In the genomic region with DNA sequence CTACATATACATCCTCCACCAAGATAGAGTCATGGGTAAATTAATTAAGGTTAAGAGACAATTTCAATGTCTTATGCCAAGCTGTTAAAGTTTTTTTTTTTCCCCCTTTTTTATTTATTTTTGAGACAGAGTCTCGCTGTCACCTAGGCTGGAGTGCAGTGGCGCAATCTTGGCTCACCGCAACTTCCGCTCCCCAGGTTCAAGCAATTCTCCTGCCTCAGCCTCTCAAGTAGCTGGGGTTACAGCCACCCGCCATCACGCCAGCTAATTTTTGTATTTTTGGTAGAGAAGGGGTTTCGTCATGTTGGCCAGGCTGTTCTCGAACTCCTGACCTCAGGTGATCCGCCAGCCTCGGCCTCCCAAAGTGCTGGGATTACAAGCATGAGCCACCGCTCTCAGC, we compare ENCODE assay signal across 8 cellular contexts. TPM values are rescaled to one million over a fixed set of nuclear protein-coding genes. Genes with fewer than 3 reads are reported as not detected.
DNase-seq lines count a peak whose midpoint lies in the region; ATAC-seq and TF ChIP-seq lines count a peak whose summit lies in the region.
"Not testable (repeated sequence)": the region's sequence is repeated elsewhere in the genome, so short reads cannot be mapped to it uniquely, and the experiment has no call there.

No MANE protein-coding gene starts in this region.

- not testable (repeated sequence) for H3K23ac ChIP-seq in trophoblast cell (ENCODE audit: low read length)

- H3F3A ChIP-seq in PC-3 (ENCODE audit: low read length, unreplicated experiment): not testable (repeated sequence)

- not testable (repeated sequence) for H3K27me3 Mint-ChIP-seq in Calu3 (ENCODE audit: unreplicated experiment); WTC11 (ENCODE audit: low read depth); activated T-helper 2 cell treated with anti-CD3 and anti-CD28 coated beads, Interferon-gamma antibody, Interleukin-2, Interleukin-4, amounts not matched to agents 10 μg/mL and 5 μg/mL and 100 μg/mL, durations not matched to agents 14 hours and 24 hours and 36 hours (ENCODE audit: low read depth); MCF 10A (ENCODE audit: insufficient read depth, unreplicated experiment); type B pancreatic cell

- peak overlapping the region; percentile 70 for H3K9ac ChIP-seq in PC-3 (ENCODE audit: low read length)
- H3K9ac ChIP-seq in trophoblast cell (ENCODE audit: low read length): not testable (repeated sequence)

- H3K9me2 ChIP-seq in PC-3 (replicated peaks; ENCODE audit: low read length): not testable (repeated sequence)

- H2BK120ac ChIP-seq in trophoblast cell (ENCODE audit: insufficient read depth, low read length, poor library complexity): not testable (repeated sequence)

- CTCF ChIA-PET in Calu3 (lab: Charles Lee): interaction anchor here (1.2 kb wide), 1 partner anchor 10 kb away, joined by 3 read pairs; no protein-coding TSS in a partner anchor
- CTCF ChIA-PET in PC-3 (lab: Charles Lee): not testable (repeated sequence)
- CTCF ChIA-PET in WTC11 (lab: Charles Lee): interaction anchor here (0.6 kb wide), 2 partner anchors 98 to 841 kb away, joined by 3 read pairs; no protein-coding TSS in a partner anchor
- CTCF ChIA-PET in MCF 10A (lab: Yijun Ruan, JAX): interaction anchor here (0.7 to 0.9 kb wide), 3 partner anchors 14 to 39 kb away, joined by 3 read pairs; no protein-coding TSS in a partner anchor

- not testable (repeated sequence) for H4K12ac ChIP-seq in trophoblast cell (ENCODE audit: low read depth, low read length)

- H3K4me1 ChIP-seq in PC-3 (ENCODE audit: insufficient read depth, low read length): peaks cover 57% of the 10 kb centered on the region
- not testable (repeated sequence) for H3K4me1 ChIP-seq in trophoblast cell (ENCODE audit: control insufficient read depth in 1 of 2, insufficient read depth in 2 of 2, low read length in 2 of 2)

- BruUV-seq in Calu3 (replicated peaks; lab: Mats Ljungman, UMichigan); PC-3 (replicated peaks; lab: Mats Ljungman, UMichigan); MCF 10A (replicated peaks; lab: Mats Ljungman, UMichigan): not testable (repeated sequence)

- H3K4me3 ChIP-seq in PC-3 (ENCODE audit: low read length); trophoblast cell (ENCODE audit: low read depth, low read length): not testable (repeated sequence)

- peak overlapping the region; percentile 95 for H3K27ac ChIP-seq in PC-3 (ENCODE audit: low read length)
- not testable (repeated sequence) for H3K27ac ChIP-seq in trophoblast cell (ENCODE audit: low read depth, low read length)

- not testable (repeated sequence) for H3K14ac ChIP-seq in trophoblast cell (ENCODE audit: low read length)

- DNase-seq in Calu3; PC-3; WTC11 (ENCODE audit: low spot score); activated T-helper 2 cell treated with anti-CD3 and anti-CD28 coated beads, Interferon-gamma antibody, Interleukin-2, Interleukin-4, amounts not matched to agents 10 μg/mL and 5 μg/mL and 100 μg/mL, durations not matched to agents 14 hours and 24 hours and 36 hours (ENCODE audit: low spot score); MCF 10A (ENCODE audit: unreplicated experiment); trophoblast cell; type B pancreatic cell (ENCODE audit: extremely low spot score, unreplicated experiment): not testable (repeated sequence)
- DNase-seq in Right ventricle myocardium inferior (ENCODE audit: missing footprints): peak; percentile 68

- ATAC-seq in PC-3, WTC11, Right ventricle myocardium inferior: not testable (repeated sequence)

- TF ChIP-seq CTCF in Calu3 (IDR thresholded peaks at IDR 0.05; ENCODE audit: unreplicated experiment); PC-3 (conservative IDR thresholded peaks at IDR 0.05; ENCODE audit: low read depth, low read length); WTC11 (IDR thresholded peaks at IDR 0.05); MCF 10A (IDR thresholded peaks at IDR 0.05; ENCODE audit: unreplicated experiment); type B pancreatic cell (conservative IDR thresholded peaks at IDR 0.05): not testable (repeated sequence)

- not testable (repeated sequence) for H2BK12ac ChIP-seq in trophoblast cell (ENCODE audit: low read length)

- H3K4me1 Mint-ChIP-seq in Calu3 (ENCODE audit: low read depth, unreplicated experiment) (peaks cover 24% of the 10 kb centered on the region), WTC11 (peaks cover 32% of the 10 kb centered on the region), MCF 10A (ENCODE audit: insufficient read depth, unreplicated experiment) (peaks cover 13% of the 10 kb centered on the region), type B pancreatic cell (ENCODE audit: unreplicated experiment) (peaks cover 19% of the 10 kb centered on the region)
- peaks cover 13% of the 10 kb centered on the region for H3K4me1 Mint-ChIP-seq in activated T-helper 2 cell treated with anti-CD3 and anti-CD28 coated beads, Interferon-gamma antibody, Interleukin-2, Interleukin-4, amounts not matched to agents 10 μg/mL and 5 μg/mL and 100 μg/mL, durations not matched to agents 14 hours and 24 hours and 36 hours (ENCODE audit: low read depth)

- H3K27me3 ChIP-seq in PC-3 (ENCODE audit: low read length); trophoblast cell (ENCODE audit: insufficient read depth, low read length): not testable (repeated sequence)

- not testable (repeated sequence) for H3K18ac ChIP-seq in trophoblast cell (ENCODE audit: low read length)

- H3K4me3 Mint-ChIP-seq in Calu3 (ENCODE audit: low read depth, unreplicated experiment); WTC11; activated T-helper 2 cell treated with anti-CD3 and anti-CD28 coated beads, Interferon-gamma antibody, Interleukin-2, Interleukin-4, amounts not matched to agents 10 μg/mL and 5 μg/mL and 100 μg/mL, durations not matched to agents 14 hours and 24 hours and 36 hours (ENCODE audit: low read depth); MCF 10A (ENCODE audit: unreplicated experiment); type B pancreatic cell: not testable (repeated sequence)

- intact Hi-C loops in Calu3 (cut with micrococcal nuclease; ENCODE audit: unreplicated experiment); activated T-helper 2 cell treated with anti-CD3 and anti-CD28 coated beads, Interferon-gamma antibody, Interleukin-2, Interleukin-4, amounts not matched to agents 10 μg/mL and 5 μg/mL and 100 μg/mL, durations not matched to agents 14 hours and 24 hours and 36 hours (cut with micrococcal nuclease); MCF 10A (cut with micrococcal nuclease); Right ventricle myocardium inferior (cut with DNase I): not testable (repeated sequence)
- intact Hi-C loops in PC-3 (cut with micrococcal nuclease): loop anchor here (2.0 kb wide), 1 partner anchor 14 kb away; no protein-coding TSS in a partner anchor

- H2AK5ac ChIP-seq in trophoblast cell (ENCODE audit: low read length): not testable (repeated sequence)

- not testable (repeated sequence) for H2AFZ ChIP-seq in PC-3 (ENCODE audit: low read length); trophoblast cell (ENCODE audit: insufficient read depth, low read length, poor library complexity)

- not testable (repeated sequence) for H3K79me1 ChIP-seq in trophoblast cell (ENCODE audit: low read length)

- H4K8ac ChIP-seq in trophoblast cell (ENCODE audit: low read depth, low read length): not testable (repeated sequence)

- not testable (repeated sequence) for H3K9me3 Mint-ChIP-seq in Calu3 (ENCODE audit: low read depth, unreplicated experiment); WTC11; activated T-helper 2 cell treated with anti-CD3 and anti-CD28 coated beads, Interferon-gamma antibody, Interleukin-2, Interleukin-4, amounts not matched to agents 10 μg/mL and 5 μg/mL and 100 μg/mL, durations not matched to agents 14 hours and 24 hours and 36 hours; MCF 10A (ENCODE audit: unreplicated experiment); type B pancreatic cell

- H3K27ac Mint-ChIP-seq in Calu3 (ENCODE audit: unreplicated experiment) (peak overlapping the region; percentile 78), WTC11 (peak overlapping the region; percentile 45; the same call in 1 of the 2 replicates), MCF 10A (ENCODE audit: low read depth, unreplicated experiment) (peak overlapping the region; percentile 96), type B pancreatic cell (peak overlapping the region; percentile 70)
- peak overlapping the region; percentile 88 for H3K27ac Mint-ChIP-seq in activated T-helper 2 cell treated with anti-CD3 and anti-CD28 coated beads, Interferon-gamma antibody, Interleukin-2, Interleukin-4, amounts not matched to agents 10 μg/mL and 5 μg/mL and 100 μg/mL, durations not matched to agents 14 hours and 24 hours and 36 hours

- not testable (repeated sequence) for H4K20me1 ChIP-seq in PC-3 (ENCODE audit: low read length)

- H3K36me3 Mint-ChIP-seq in Calu3 (ENCODE audit: insufficient read depth, unreplicated experiment); WTC11; activated T-helper 2 cell treated with anti-CD3 and anti-CD28 coated beads, Interferon-gamma antibody, Interleukin-2, Interleukin-4, amounts not matched to agents 10 μg/mL and 5 μg/mL and 100 μg/mL, durations not matched to agents 14 hours and 24 hours and 36 hours (ENCODE audit: low read depth); MCF 10A (ENCODE audit: insufficient read depth, unreplicated experiment); type B pancreatic cell: not testable (repeated sequence)

- H3K79me2 ChIP-seq in PC-3 (ENCODE audit: low read length) (peaks cover 89% of the 10 kb centered on the region), trophoblast cell (ENCODE audit: control insufficient read depth, insufficient read depth, low read length, poor library complexity) (peaks cover 11% of the 10 kb centered on the region)

- H2BK5ac ChIP-seq in trophoblast cell (ENCODE audit: low read depth, low read length, poor library complexity): not testable (repeated sequence)

- POLR2A ChIA-PET in PC-3 (lab: Charles Lee; ENCODE audit: unreplicated experiment): interaction anchor here (0.6 kb wide), 1 partner anchor 44 kb away, joined by 3 read pairs; no protein-coding TSS in a partner anchor
- POLR2A ChIA-PET in WTC11 (lab: Charles Lee): interaction anchor here (0.6 kb wide), 1 partner anchor 74 kb away, joined by 3 read pairs; no protein-coding TSS in a partner anchor
- POLR2A ChIA-PET in MCF 10A (lab: Yijun Ruan, JAX): interaction anchor here (0.6 to 9.3 kb wide), 11 partner anchors 9 to 414 kb away, joined by 3 to 95 read pairs (median 6); a partner anchor contains a TSS

- H4K91ac ChIP-seq in trophoblast cell (ENCODE audit: low read depth, low read length): not testable (repeated sequence)

- H3K4ac ChIP-seq in trophoblast cell (ENCODE audit: low read depth, low read length): peak overlapping the region; percentile 44

- H3K4me2 ChIP-seq in PC-3 (ENCODE audit: low read length): peak overlapping the region; percentile 56
- not testable (repeated sequence) for H3K4me2 ChIP-seq in trophoblast cell (ENCODE audit: low read length)

- peaks cover 11% of the 10 kb centered on the region for H3K36me3 ChIP-seq in PC-3 (ENCODE audit: low read depth, low read length)
- H3K36me3 ChIP-seq in trophoblast cell (ENCODE audit: control insufficient read depth in 1 of 2, insufficient read depth in 2 of 2, low read length in 2 of 2): not testable (repeated sequence)

- no CpG with 5 or more reads among the region's 11 CpGs for WGBS in trophoblast cell (ENCODE audit: extremely low coverage, insufficient coverage, insufficient read length)

- H3K9me3 ChIP-seq in PC-3 (ENCODE audit: low read length); trophoblast cell (ENCODE audit: insufficient read depth, low read depth, low read length): not testable (repeated sequence)

RNA-seq across cellular contexts. Expression of a gene that starts 38.4 kb away (rescaled TPM):
- total RNA-seq in Calu3 (2022) (22.8 and 24.5 TPM in 2 replicates), PC-3 (2014; rRNA removed) (36.3 and 39.6 TPM in 2 replicates), WTC11 (2021) (20.6 to 26.1 TPM (median 22.0 TPM) in 3 replicates), MCF 10A (2022) (18.8 and 19.0 TPM in 2 replicates), Right ventricle myocardium inferior (9.4 TPM), type B pancreatic cell (ENCODE audit: low replicate concordance) (27.2 and 28.6 TPM in 2 replicates)
- total RNA-seq in activated T-helper 2 cell treated with anti-CD3 and anti-CD28 coated beads, Interferon-gamma antibody, Interleukin-2, Interleukin-4, amounts not matched to agents 10 μg/mL and 5 μg/mL and 100 μg/mL, durations not matched to agents 14 hours and 24 hours and 36 hours: 27.4 and 29.1 TPM in 2 replicates
- 33.2 and 33.7 TPM in 2 replicates for polyA plus RNA-seq in trophoblast cell (2013)

Comparison
In these comparisons a context has a peak if more than half of its experiments do, and no peak if none do; other contexts are left out.
1. H3K27ac Mint-ChIP-seq: peak in every context shown above with its lines; median percentile 96 in MCF 10A; 88 in activated T-helper 2 cell treated with anti-CD3 and anti-CD28 coated beads, Interferon-gamma antibody, Interleukin-2, Interleukin-4, amounts not matched to agents 10 μg/mL and 5 μg/mL and 100 μg/mL, durations not matched to agents 14 hours and 24 hours and 36 hours; 78 in Calu3; 70 in type B pancreatic cell; 45 in WTC11.